In the genomic region with DNA sequence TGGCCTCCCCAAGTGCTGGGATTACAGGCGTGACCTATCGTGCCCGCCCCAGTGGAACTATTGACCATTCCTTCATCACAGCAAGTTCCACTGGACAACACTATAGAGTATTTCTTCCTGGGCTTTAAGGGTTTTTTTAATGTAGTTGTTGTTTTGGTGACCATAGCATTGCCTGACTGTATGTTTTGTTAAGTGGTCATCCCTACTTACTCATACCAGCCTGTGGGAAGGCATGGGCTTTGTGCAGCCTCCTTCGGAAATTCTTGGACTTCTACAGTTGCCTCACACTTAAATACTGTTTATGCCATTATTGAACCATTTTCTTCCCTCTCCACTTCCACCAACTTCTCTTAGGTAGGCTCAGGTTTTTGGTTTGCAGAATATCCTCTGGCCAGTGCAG, we compare ENCODE assay signal across 21 cellular contexts. TPM values are rescaled to one million over a fixed set of nuclear protein-coding genes. Genes with fewer than 3 reads are reported as not detected.
DNase-seq lines count a peak whose midpoint lies in the region; ATAC-seq, FAIRE-seq and TF ChIP-seq lines count a peak whose summit lies in the region.
"Had no signal": no experiment of that assay in that cellular context is flagged by ENCODE, and none has a peak within 500 bp of the region (broad histone marks: within the 10 kb centered on the region; RNA-seq: fewer than 3 reads in every experiment).

No MANE protein-coding gene starts in this region.

- no peaks in the 10 kb centered on the region for H3K4me1 ChIP-seq in fibroblast of lung (ENCODE audit: control insufficient read depth, extremely low read depth, insufficient read depth, low read length)
- H3K4me1 ChIP-seq: BLaER1, suprapubic skin had no signal

- no peak for TF ChIP-seq CTCF in fibroblast of lung (conservative IDR thresholded peaks at IDR 0.05 in 1 of 2, IDR thresholded peaks at IDR 0.05 in 1 of 2; ENCODE audit: low read depth in 1 of 2, low read length in 2 of 2)

- no peak overlapping the region for H3K4me2 ChIP-seq in fibroblast of lung (ENCODE audit: extremely low read depth, insufficient read depth, low read length)
- H3K4me2 ChIP-seq: BLaER1, KMS-11 had no signal

- no peak overlapping the region for H3K27ac ChIP-seq in fibroblast of lung (ENCODE audit: insufficient read depth, low read length)
- H3K27ac ChIP-seq: BLaER1, cardiac muscle cell, KMS-11, left ventricle myocardium inferior, SK-N-MC, suprapubic skin had no signal

- no peak overlapping the region for H2AFZ ChIP-seq in fibroblast of lung (ENCODE audit: low read length)

- peaks cover 23% of the 10 kb centered on the region for H3K36me3 ChIP-seq in fibroblast of lung (ENCODE audit: control insufficient read depth, insufficient read depth, low read length)

- DNase-seq in Caki2 (ENCODE audit: low read depth): peak; percentile 70
- DNase-seq in M059J (ENCODE audit: low read depth): peak; percentile 37
- peak; percentile 13 to 79 for DNase-seq in fibroblast of lung (ENCODE audit: low read depth in 2 of 2)
- DNase-seq in skeletal muscle cell (ENCODE audit: low read depth): peak; percentile 36
- no peak for DNase-seq in effector CD8-positive, alpha-beta T cell (lab: John Stamatoyannopoulos, UW)
- DNase-seq in frontal cortex (ENCODE audit: low spot score in 2 of 2): no peak
- DNase-seq: activated CD4-positive, alpha-beta T cell treated with anti-CD3 and anti-CD28 coated beads for 36 hours; activated naive CD4-positive, alpha-beta T cell treated with anti-CD3 and anti-CD28 coated beads, Interleukin-2, amount 50 U/mL, for 16 hours; left ventricle myocardium inferior; NCI-H1092 treated with DMSO at 0.1 percent for 48 hours; NCI-H69; stimulated activated CD4-positive, alpha-beta T cell treated with anti-CD3 and anti-CD28 coated beads, Interleukin-4, amount 100 ng/mL, for 24 hours had no signal

- no peaks in the 10 kb centered on the region for H3K79me2 ChIP-seq in fibroblast of lung (ENCODE audit: control insufficient read depth, insufficient read depth, low read length)

- H3K9ac ChIP-seq in fibroblast of lung (ENCODE audit: insufficient read depth, low read length): no peak overlapping the region
- H3K9ac ChIP-seq: BLaER1, KMS-11 had no signal

- H3K27me3 ChIP-seq in fibroblast of lung (ENCODE audit: control insufficient read depth, insufficient read depth, low read length): no peaks in the 10 kb centered on the region
- H3K27me3 ChIP-seq: BLaER1, cardiac muscle cell, suprapubic skin had no signal

- H3K4me3 ChIP-seq in fibroblast of lung (replicated peaks in 1 of 4; ENCODE audit: control extremely low read depth in 1 of 4, insufficient read depth in 1 of 4, low read depth in 3 of 4, low read length in 4 of 4) (no peak overlapping the region), skeletal muscle cell (ENCODE audit: low read depth, low read length) (no peak overlapping the region)
- H3K4me3 ChIP-seq: BLaER1, cardiac muscle cell, left ventricle myocardium inferior, SK-N-MC, suprapubic skin had no signal

- FAIRE-seq in frontal cortex (lab: Jason Lieb, UNC): no peak
- FAIRE-seq: GM18507, H1 had no signal

- in situ Hi-C loops in Caki2 (cut with HindIII; ENCODE audit: low pct_unique_long_range_greater_than_20kb, low sequenced_read_pairs): no loop called here

- no peaks in the 10 kb centered on the region for H4K20me1 ChIP-seq in fibroblast of lung (ENCODE audit: control insufficient read depth, extremely low read depth, insufficient read depth, low read length)

- H3K9me3 ChIP-seq in fibroblast of lung (ENCODE audit: control insufficient read depth, insufficient read depth, low read depth, low read length): no peaks in the 10 kb centered on the region
- H3K9me3 ChIP-seq: BLaER1, left ventricle myocardium inferior, suprapubic skin had no signal

- no peak for ATAC-seq in esophagus mucosa
- ATAC-seq: activated CD4-positive, alpha-beta T cell treated with anti-CD3 and anti-CD28 coated beads for 36 hours; sciatic nerve had no signal

RNA-seq across cellular contexts. Expression of gene ALPK3, which starts 19.9 kb away (rescaled TPM):
- total RNA-seq in Caki2 (2014; rRNA removed; shearing (Covaris generic); ENCODE audit: low replicate concordance): not detected in 2 replicates
- 0.25 and 1.0 TPM in 2 replicates for total RNA-seq in M059J (2014; rRNA removed; shearing (Covaris generic))
- total RNA-seq in fibroblast of lung: 0.26 and 0.50 TPM in 2 replicates
- polyA plus RNA-seq in fibroblast of lung: 0.03 and 0.07 TPM in 2 replicates
- polyA plus RNA-seq in fibroblast of lung (2012): 0.03 and 0.20 TPM in 2 replicates
- polyA minus RNA-seq in fibroblast of lung (ENCODE audit: low replicate concordance): 0.07 and 0.12 TPM in 2 replicates
- 5.5 TPM for total RNA-seq in esophagus mucosa
- 0.82 TPM for total RNA-seq in frontal cortex

RNA-seq across cellular contexts. Expression of gene ZNF592, which starts 48.8 kb away (rescaled TPM):
- total RNA-seq in Caki2 (2014; rRNA removed; shearing (Covaris generic); ENCODE audit: low replicate concordance): 5.8 and 7.2 TPM in 2 replicates
- total RNA-seq in M059J (2014; rRNA removed; shearing (Covaris generic)): 6.2 and 13.1 TPM in 2 replicates
- total RNA-seq in fibroblast of lung: 3.1 and 5.1 TPM in 2 replicates
- 7.3 and 7.5 TPM in 2 replicates for polyA plus RNA-seq in fibroblast of lung
- 9.1 and 10.4 TPM in 2 replicates for polyA plus RNA-seq in fibroblast of lung (2012)
- polyA minus RNA-seq in fibroblast of lung (ENCODE audit: low replicate concordance): 17.6 and 24.5 TPM in 2 replicates
- total RNA-seq in esophagus mucosa: 12.6 TPM
- 4.5 TPM for total RNA-seq in frontal cortex

Comparison
In these comparisons a context has a peak if more than half of its experiments do, and no peak if none do; other contexts are left out.
1. DNase-seq: peak in Caki2 (single experiment), M059J (single experiment), fibroblast of lung (2 of 2) and skeletal muscle cell (single experiment); none in effector CD8-positive, alpha-beta T cell (single experiment) and frontal cortex (0 of 2).